ENCODE assay signal across 1 cellular context in genomic region chr11:76445122-76446084, GRCh38.
TF ChIP-seq lines count a peak whose summit lies in the region.

No MANE protein-coding gene starts in this region.

TF ChIP-seq in HepG2, 621 proteins besides CTCF, POLR2A, EP300 and RAD21 (continued from another document):
- TF ChIP-seq SETDB1 (CRISPR knock-in tag; IDR thresholded peaks at IDR 0.05; ENCODE audit: borderline replicate concordance) (no peak), ZNF597 (CRISPR knock-in tag; IDR thresholded peaks at IDR 0.05) (no peak)
